ENCODE assay signal across 7 cellular contexts in genomic region chr10:133431888-133432613, GRCh38. TPM values are rescaled to one million over a fixed set of nuclear protein-coding genes. Genes with fewer than 3 reads are reported as not detected.
"Had no signal": no experiment of that assay in that cellular context is flagged by ENCODE, and none has a peak within 500 bp of the region (broad histone marks: within the 10 kb centered on the region; RNA-seq: fewer than 3 reads in every experiment).

No MANE protein-coding gene starts in this region.

RNA-seq across cellular contexts. Expression of gene SPRN, which starts 7.6 kb away (rescaled TPM):
- total RNA-seq: activated naive CD4-positive, alpha-beta T cell treated with anti-CD3 and anti-CD28 coated beads for 36 hours; activated naive CD8-positive, alpha-beta T cell treated with anti-CD3 and anti-CD28 coated beads for 36 hours; activated T-helper 1 cell treated with anti-CD3 and anti-CD28 coated beads, Interleukin-12 subunit alpha, Interleukin-12 subunit beta, Interleukin-2, Interleukin-4 antibody, amounts not matched to agents 30 ng/mL and 10 ng/mL and 1 ng/mL, durations not matched to agents 14 hours and 24 hours and 36 hours; kidney; T-helper 17 cell; transverse colon; vagina had no signal
